11 cellular contexts compared by ENCODE assay signal in the genomic region with DNA sequence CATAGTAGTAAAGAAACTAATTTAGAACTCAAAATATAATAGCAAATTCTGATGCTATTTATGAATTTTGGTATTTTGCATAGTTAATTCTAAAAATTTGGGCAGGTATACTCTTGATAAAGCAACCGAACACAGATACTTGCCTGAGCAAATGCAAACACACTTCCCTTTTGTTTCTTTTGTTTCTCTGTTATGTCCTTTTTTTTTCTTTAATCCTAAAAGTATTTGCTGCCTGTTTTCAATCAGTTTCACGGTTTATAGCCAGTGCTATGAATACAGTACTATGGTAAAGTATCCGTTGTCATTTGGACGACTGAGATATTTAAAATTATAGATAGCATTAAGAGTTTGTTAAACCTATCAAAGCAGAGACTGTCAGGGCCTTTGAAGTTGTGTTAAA. TPM values are rescaled to one million over a fixed set of nuclear protein-coding genes. Genes with fewer than 3 reads are reported as not detected.
DNase-seq lines count a peak whose midpoint lies in the region; ATAC-seq and TF ChIP-seq lines count a peak whose summit lies in the region.
"Had no signal": no experiment of that assay in that cellular context is flagged by ENCODE, and none has a peak within 500 bp of the region (broad histone marks: within the 10 kb centered on the region; RNA-seq: fewer than 3 reads in every experiment).

No MANE protein-coding gene starts in this region.

- no peaks in the 10 kb centered on the region for H3K9me3 ChIP-seq in neural progenitor cell (ENCODE audit: low read depth)
- H3K9me3 ChIP-seq: suprapubic skin had no signal

- H3K36me3 Mint-ChIP-seq in activated CD4-positive, alpha-beta T cell treated with anti-CD3 and anti-CD28 coated beads, Interleukin-2, amount 10 ng/mL, durations not matched to agents 24 days and 14 days (ENCODE audit: low read depth): peaks cover 22% of the 10 kb centered on the region
- peaks cover 15% of the 10 kb centered on the region for H3K36me3 Mint-ChIP-seq in activated naive CD8-positive, alpha-beta T cell treated with anti-CD3 and anti-CD28 coated beads for 36 hours
- H3K36me3 Mint-ChIP-seq in neural progenitor cell: peaks cover 17% of the 10 kb centered on the region

- no peak for TF ChIP-seq CTCF in neural progenitor cell (IDR thresholded peaks at IDR 0.05)

- H3K79me2 ChIP-seq in neural progenitor cell (ENCODE audit: low read depth): peaks cover 74% of the 10 kb centered on the region

- in situ Hi-C loops in KBM-7 (cut with MboI; ENCODE audit: low pct_unique_long_range_greater_than_20kb, low sequenced_read_pairs): no loop called here

- no peaks in the 10 kb centered on the region for H3K27me3 Mint-ChIP-seq in activated CD4-positive, alpha-beta T cell treated with anti-CD3 and anti-CD28 coated beads, Interleukin-2, amount 10 ng/mL, durations not matched to agents 24 days and 14 days
- H3K27me3 Mint-ChIP-seq in activated naive CD8-positive, alpha-beta T cell treated with anti-CD3 and anti-CD28 coated beads for 36 hours: no peaks in the 10 kb centered on the region
- H3K27me3 Mint-ChIP-seq in neural progenitor cell (ENCODE audit: insufficient read depth, low read depth): peaks cover 2% of the 10 kb centered on the region

- H3K27me3 ChIP-seq in neural progenitor cell: no peaks in the 10 kb centered on the region
- H3K27me3 ChIP-seq: suprapubic skin had no signal

- intact Hi-C loops in activated CD4-positive, alpha-beta T cell treated with anti-CD3 and anti-CD28 coated beads, Interleukin-2, amount 10 ng/mL, durations not matched to agents 24 days and 14 days (cut with micrococcal nuclease): no loop called here

- peak overlapping the region; percentile 25 for H3K27ac Mint-ChIP-seq in activated CD4-positive, alpha-beta T cell treated with anti-CD3 and anti-CD28 coated beads, Interleukin-2, amount 10 ng/mL, durations not matched to agents 24 days and 14 days
- peak overlapping the region; percentile 94 for H3K27ac Mint-ChIP-seq in activated naive CD8-positive, alpha-beta T cell treated with anti-CD3 and anti-CD28 coated beads for 36 hours
- H3K27ac Mint-ChIP-seq in neural progenitor cell: peak overlapping the region; percentile 47

- no peak for DNase-seq in activated CD4-positive, alpha-beta T cell treated with anti-CD3 and anti-CD28 coated beads, Interleukin-2, amount 10 ng/mL, durations not matched to agents 24 days and 14 days
- no peak for DNase-seq in activated CD4-positive, alpha-beta T cell treated with anti-CD3 and anti-CD28 coated beads, Interleukin-2, amount 50 U/mL, for 4 hours
- DNase-seq in KBM-7 (peak; percentile 27), neural progenitor cell (ENCODE audit: low spot score) (peak; percentile 2), occipital lobe (lab: John Stamatoyannopoulos, UW) (no peak), DMS 273 (lab: John Stamatoyannopoulos, UW; ENCODE audit: unreplicated experiment) (no peak)
- no peak for DNase-seq in activated naive CD8-positive, alpha-beta T cell treated with anti-CD3 and anti-CD28 coated beads for 36 hours
- DNase-seq: activated naive CD4-positive, alpha-beta T cell; stimulated activated CD4-positive, alpha-beta T cell treated with anti-CD3 and anti-CD28 coated beads, Interleukin-4, amount 100 ng/mL, for 4 hours had no signal

- H4K20me1 ChIP-seq in neural progenitor cell (ENCODE audit: low read depth): peaks cover 28% of the 10 kb centered on the region

- H3K9me3 Mint-ChIP-seq in activated CD4-positive, alpha-beta T cell treated with anti-CD3 and anti-CD28 coated beads, Interleukin-2, amount 10 ng/mL, durations not matched to agents 24 days and 14 days: no peaks in the 10 kb centered on the region
- no peaks in the 10 kb centered on the region for H3K9me3 Mint-ChIP-seq in activated naive CD8-positive, alpha-beta T cell treated with anti-CD3 and anti-CD28 coated beads for 36 hours
- H3K9me3 Mint-ChIP-seq in neural progenitor cell: no peaks in the 10 kb centered on the region

- H3K4me3 Mint-ChIP-seq in activated CD4-positive, alpha-beta T cell treated with anti-CD3 and anti-CD28 coated beads, Interleukin-2, amount 10 ng/mL, durations not matched to agents 24 days and 14 days: peak overlapping the region; percentile 91
- peak overlapping the region; percentile 91 for H3K4me3 Mint-ChIP-seq in activated naive CD8-positive, alpha-beta T cell treated with anti-CD3 and anti-CD28 coated beads for 36 hours
- H3K4me3 Mint-ChIP-seq in neural progenitor cell: peak overlapping the region; percentile 98

- H3K9ac ChIP-seq in neural progenitor cell: peak overlapping the region; percentile 1

- H3K4me2 ChIP-seq in neural progenitor cell: peak overlapping the region; percentile 71

- peaks cover 11% of the 10 kb centered on the region for H3K4me1 ChIP-seq in neural progenitor cell

- H2AFZ ChIP-seq in neural progenitor cell (replicated peaks): no peak overlapping the region

- peak overlapping the region; percentile 81 for H3K4me3 ChIP-seq in neural progenitor cell
- H3K4me3 ChIP-seq: suprapubic skin had no signal

- H3K36me3 ChIP-seq in neural progenitor cell: peaks cover 6% of the 10 kb centered on the region
- H3K36me3 ChIP-seq: suprapubic skin had no signal

- H3K4me1 Mint-ChIP-seq in activated CD4-positive, alpha-beta T cell treated with anti-CD3 and anti-CD28 coated beads, Interleukin-2, amount 10 ng/mL, durations not matched to agents 24 days and 14 days: peaks cover 4% of the 10 kb centered on the region
- H3K4me1 Mint-ChIP-seq in activated naive CD8-positive, alpha-beta T cell treated with anti-CD3 and anti-CD28 coated beads for 36 hours: peaks cover 13% of the 10 kb centered on the region
- H3K4me1 Mint-ChIP-seq in neural progenitor cell: peaks cover 25% of the 10 kb centered on the region

- no peak for ATAC-seq in HG02840 (IDR thresholded peaks at IDR 0.05; ENCODE audit: low FRiP score, unreplicated experiment)

- no peak overlapping the region for H3K27ac ChIP-seq in neural progenitor cell
- H3K27ac ChIP-seq: suprapubic skin had no signal

- peaks cover 16% of the 10 kb centered on the region for H3F3A ChIP-seq in neural progenitor cell (ENCODE audit: low read depth)

RNA-seq across cellular contexts. Expression of a gene that starts 2.6 kb away (rescaled TPM):
- total RNA-seq in activated CD4-positive, alpha-beta T cell treated with anti-CD3 and anti-CD28 coated beads, Interleukin-2, amount 10 ng/mL, durations not matched to agents 24 days and 14 days: 93.6 and 95.9 TPM in 2 replicates
- total RNA-seq in activated naive CD8-positive, alpha-beta T cell treated with anti-CD3 and anti-CD28 coated beads for 36 hours: 10 to 100 TPM; 70.3 to 74.9 TPM
- total RNA-seq in neural progenitor cell (ENCODE audit: low replicate concordance) (127 and 207 TPM in 2 replicates), occipital lobe (89.5 TPM)

Comparison
In these comparisons a context has a peak if more than half of its experiments do, and no peak if none do; other contexts are left out.
1. DNase-seq: peak in KBM-7 (single experiment) and neural progenitor cell (single experiment); none in activated CD4-positive, alpha-beta T cell treated with anti-CD3 and anti-CD28 coated beads, Interleukin-2, amount 10 ng/mL, durations not matched to agents 24 days and 14 days (single experiment), activated CD4-positive, alpha-beta T cell treated with anti-CD3 and anti-CD28 coated beads, Interleukin-2, amount 50 U/mL, for 4 hours (0 of 2), activated naive CD8-positive, alpha-beta T cell treated with anti-CD3 and anti-CD28 coated beads for 36 hours (single experiment), occipital lobe (single experiment) and DMS 273 (single experiment).
2. H3K27ac Mint-ChIP-seq: peak in every context shown above with its lines; median percentile 94 in activated naive CD8-positive, alpha-beta T cell treated with anti-CD3 and anti-CD28 coated beads for 36 hours; 47 in neural progenitor cell; 25 in activated CD4-positive, alpha-beta T cell treated with anti-CD3 and anti-CD28 coated beads, Interleukin-2, amount 10 ng/mL, durations not matched to agents 24 days and 14 days.
3. Peak in every context shown above with its lines, with median percentiles within 50 percentile points of each other: H3K4me3 Mint-ChIP-seq.